ENCODE assay signal across 10 cellular contexts in genomic region chr1:75672528-75673393, GRCh38. TPM values are rescaled to one million over a fixed set of nuclear protein-coding genes. Genes with fewer than 3 reads are reported as not detected.
DNase-seq lines count a peak whose midpoint lies in the region; ATAC-seq, FAIRE-seq and TF ChIP-seq lines count a peak whose summit lies in the region.
"Had no signal": no experiment of that assay in that cellular context is flagged by ENCODE, and none has a peak within 500 bp of the region (broad histone marks: within the 10 kb centered on the region; RNA-seq: fewer than 3 reads in every experiment).

No MANE protein-coding gene starts in this region.

- H3K36me3 ChIP-seq in lower lobe of right lung (no peaks in the 10 kb centered on the region), OCI-LY7 (ENCODE audit: insufficient read depth, low read length) (no peaks in the 10 kb centered on the region), gastrocnemius medialis (no peaks in the 10 kb centered on the region)

- ATAC-seq in lower lobe of right lung, result peak; percentile 87 to 88
- ATAC-seq in HG03354 (IDR thresholded peaks at IDR 0.05; ENCODE audit: poor library complexity, severe bottlenecking, unreplicated experiment), result no peak
- no peak for ATAC-seq in gastrocnemius medialis

- in situ Hi-C loops in Caki2 (cut with HindIII; ENCODE audit: low pct_unique_long_range_greater_than_20kb, low sequenced_read_pairs) (no loop called here), gastrocnemius medialis (cut with MboI; ENCODE audit: low sequenced_read_pairs in 4 of 4) (no loop called here)

- no TSS peak for BruUV-seq in OCI-LY7 (replicated peaks; lab: Mats Ljungman, UMichigan)

- CTCF ChIA-PET in OCI-LY7 (lab: Charles Lee; ENCODE audit: unreplicated experiment), result no interaction called here

- H3K4me3 ChIP-seq in lower lobe of right lung (no peak overlapping the region), OCI-LY7 (ENCODE audit: low read depth, low read length, poor library complexity, severe bottlenecking) (no peak overlapping the region), gastrocnemius medialis (no peak overlapping the region)

- DNase-seq in Caki2 (ENCODE audit: low read depth), result peak; percentile 37
- peak; percentile 14 for DNase-seq in HTR-8/SVneo (ENCODE audit: insufficient read length, low spot score)
- DNase-seq in astrocyte of the hippocampus (ENCODE audit: low read depth, low spot score), result peak; percentile 86
- no peak for DNase-seq in lower lobe of right lung
- DNase-seq in NCI-H2029 (lab: John Stamatoyannopoulos, UW), result no peak
- no peak for DNase-seq in OCI-LY7 (ENCODE audit: low spot score)
- no peak for DNase-seq in gastrocnemius medialis
- DNase-seq: hippocampal formation; stimulated activated CD4-positive, alpha-beta T cell treated with anti-CD3 and anti-CD28 coated beads, Interleukin-12 subunit alpha, Interleukin-12 subunit beta, amount 100 ng/mL, for 4 hours had no signal

- H3K4me2 ChIP-seq in OCI-LY7 (ENCODE audit: low read length), result no peak overlapping the region

- POLR2A ChIA-PET in OCI-LY7 (lab: Charles Lee), result interaction anchor here (0.7 kb wide), 1 partner anchor 63 kb away, joined by 3 read pairs; no protein-coding TSS in a partner anchor

- no peak for FAIRE-seq in HTR-8/SVneo (lab: Jason Lieb, UNC)

- H3K9me2 ChIP-seq in OCI-LY7 (ENCODE audit: insufficient read depth, low read length), result no peaks in the 10 kb centered on the region

- H2AFZ ChIP-seq in OCI-LY7 (ENCODE audit: low read length), result no peak overlapping the region

- H3K27ac ChIP-seq in lower lobe of right lung, result no peak overlapping the region
- no peak overlapping the region for H3K27ac ChIP-seq in OCI-LY7 (ENCODE audit: low read depth, low read length, poor library complexity, severe bottlenecking)
- H3K27ac ChIP-seq in gastrocnemius medialis, result no peak overlapping the region

- no peak for TF ChIP-seq CTCF in lower lobe of right lung (IDR thresholded peaks at IDR 0.05)
- TF ChIP-seq CTCF in OCI-LY7 (conservative IDR thresholded peaks at IDR 0.05; ENCODE audit: low read length), result no peak
- TF ChIP-seq CTCF in gastrocnemius medialis (IDR thresholded peaks at IDR 0.05 in 4 of 5, conservative IDR thresholded peaks at IDR 0.05 in 1 of 5), result no peak

- H3K9me3 ChIP-seq in lower lobe of right lung (no peaks in the 10 kb centered on the region), OCI-LY7 (ENCODE audit: low read length) (no peaks in the 10 kb centered on the region), gastrocnemius medialis (no peaks in the 10 kb centered on the region)

- H3K27me3 ChIP-seq in lower lobe of right lung (ENCODE audit: low read depth) (no peaks in the 10 kb centered on the region), gastrocnemius medialis (no peaks in the 10 kb centered on the region)

- no peaks in the 10 kb centered on the region for H3K79me2 ChIP-seq in OCI-LY7 (ENCODE audit: insufficient read depth, low read depth, low read length)

- TF ChIP-seq POLR2A in gastrocnemius medialis (IDR thresholded peaks at IDR 0.05), result no peak

- H3K4me1 ChIP-seq in lower lobe of right lung (no peaks in the 10 kb centered on the region), OCI-LY7 (ENCODE audit: insufficient read depth, low read length, poor library complexity, severe bottlenecking) (no peaks in the 10 kb centered on the region), gastrocnemius medialis (no peaks in the 10 kb centered on the region)

- H4K20me1 ChIP-seq in OCI-LY7 (ENCODE audit: insufficient read depth, low read length), result no peaks in the 10 kb centered on the region

- intact Hi-C loops in lower lobe of right lung (cut with DNase I) (no loop called here), OCI-LY7 (cut with micrococcal nuclease; ENCODE audit: unreplicated experiment) (no loop called here), gastrocnemius medialis (cut with DNase I; ENCODE audit: low total_unique reads) (no loop called here)

RNA-seq across cellular contexts. Expression of gene ACADM, which starts 51.7 kb away (rescaled TPM):
- 16.1 and 21.0 TPM in 2 replicates for total RNA-seq in Caki2 (2014; rRNA removed; shearing (Covaris generic); ENCODE audit: low replicate concordance)
- total RNA-seq in lower lobe of right lung, result 43.1 TPM
- 137 and 160 TPM in 2 replicates for total RNA-seq in OCI-LY7 (2014; rRNA removed; shearing (Covaris generic))
- 228 and 248 TPM in 2 replicates for total RNA-seq in OCI-LY7 (2022)
- total RNA-seq in gastrocnemius medialis, result 100 to 1,000 TPM in 2 of 4 donors, 10 to 100 TPM in 2; 92.4 to 128 (median 111) TPM

Comparison
In these comparisons a context has a peak if more than half of its experiments do, and no peak if none do; other contexts are left out.
1. DNase-seq: peak in Caki2 (single experiment), HTR-8/SVneo (single experiment) and astrocyte of the hippocampus (single experiment); none in lower lobe of right lung (single experiment), NCI-H2029 (single experiment), OCI-LY7 (single experiment) and gastrocnemius medialis (0 of 2).
2. ATAC-seq: peak in lower lobe of right lung (2 of 2); none in HG03354 (single experiment) and gastrocnemius medialis (0 of 2).